23 cellular contexts compared by ENCODE assay signal in genomic region chr13:45702869-45703391, GRCh38. TPM values are rescaled to one million over a fixed set of nuclear protein-coding genes. Genes with fewer than 3 reads are reported as not detected.
"Had no signal": no experiment of that assay in that cellular context is flagged by ENCODE, and none has a peak within 500 bp of the region (broad histone marks: within the 10 kb centered on the region; RNA-seq: fewer than 3 reads in every experiment).

No MANE protein-coding gene starts in this region.

- H3K4me3 ChIP-seq: PC-9 had no signal

- H2AFZ ChIP-seq: PC-9 had no signal

- FAIRE-seq: astrocyte had no signal

- H3K4me2 ChIP-seq: PC-9 had no signal

- DNase-seq: activated CD4-positive, alpha-beta T cell treated with anti-CD3 and anti-CD28 coated beads for 48 hours; activated CD4-positive, alpha-beta T cell treated with anti-CD3 and anti-CD28 coated beads, Interleukin-2, amount 50 U/mL, for 4 hours; activated CD4-positive, CD25-positive, alpha-beta regulatory T cell treated with anti-CD3 and anti-CD28 coated beads, Interleukin-2, amount 50 U/mL, for 72 hours; activated CD8-positive, alpha-beta memory T cell treated with anti-CD3 and anti-CD28 coated beads, Interleukin-2, amount 10 ng/mL, durations not matched to agents 7 days and 5 days; activated effector memory CD4-positive, alpha-beta T cell treated with anti-CD3 and anti-CD28 coated beads, Interleukin-2, amount 50 U/mL, for 16 hours; activated naive CD4-positive, alpha-beta T cell treated with Interleukin-2 at 50 U/mL for 16 hours; activated naive CD8-positive, alpha-beta T cell treated with anti-CD3 and anti-CD28 coated beads, Interleukin-2, amount 50 U/mL, for 24 hours; activated T-cell treated with anti-CD3 and anti-CD28 coated beads, Interleukin-2, amount 50 U/mL, for 24 hours; amniotic stem cell; cortex of kidney; NCI-H1105 treated with DMSO at 0.1 percent for 48 hours; NCI-H1436 treated with DMSO at 0.1 percent for 48 hours; NCI-H187; NCI-H2081; NCI-H510A treated with DMSO at 0.1 percent for 48 hours; PC-9; SHP77 treated with DMSO at 0.1 percent for 48 hours; T-helper 17 cell; T-helper 9 cell had no signal

- ATAC-seq: activated CD8-positive, alpha-beta memory T cell treated with anti-CD3 and anti-CD28 coated beads, Interleukin-2, amount 10 ng/mL, durations not matched to agents 7 days and 5 days; T-helper 17 cell had no signal

- H3K27ac ChIP-seq: PC-9 had no signal

RNA-seq across cellular contexts. Expression of gene CBY2, which starts 0.8 kb away (rescaled TPM):
- total RNA-seq: activated CD8-positive, alpha-beta memory T cell treated with anti-CD3 and anti-CD28 coated beads, Interleukin-2, amount 10 ng/mL, durations not matched to agents 7 days and 5 days; activated naive CD4-positive, alpha-beta T cell treated with anti-CD3 and anti-CD28 coated beads, Interleukin-2, amount 50 U/mL, for 72 hours; activated T-helper 1 cell treated with anti-CD3 and anti-CD28 coated beads, Interleukin-12 subunit alpha, Interleukin-12 subunit beta, Interleukin-2, Interleukin-4 antibody, amounts not matched to agents 30 ng/mL and 10 ng/mL and 1 ng/mL, durations not matched to agents 14 hours and 24 hours and 36 hours; astrocyte; PC-9; SK-MEL-5; T-helper 17 cell had no signal
